ENCODE assay signal across 34 cellular contexts in the genomic region with DNA sequence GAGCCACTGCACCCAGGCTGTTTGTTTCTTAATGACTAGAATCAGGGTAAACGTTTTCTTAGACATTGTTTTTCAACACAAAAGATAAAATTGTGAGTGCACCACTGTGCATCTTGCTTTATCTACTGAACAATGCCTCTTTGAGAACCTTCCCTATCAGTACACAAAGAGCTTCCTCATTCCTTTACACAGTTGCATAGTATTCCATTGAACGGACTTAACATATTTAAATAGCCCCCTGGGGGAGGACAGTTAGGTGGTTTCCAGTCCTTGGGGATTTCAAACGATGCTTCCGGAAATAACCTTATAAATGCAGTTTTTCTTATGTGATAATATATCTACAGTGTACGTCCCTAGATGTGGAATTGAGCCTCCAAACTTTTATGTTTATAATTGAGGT. TPM values are rescaled to one million over a fixed set of nuclear protein-coding genes. Genes with fewer than 3 reads are reported as not detected.
"Had no signal": no experiment of that assay in that cellular context is flagged by ENCODE, and none has a peak within 500 bp of the region (broad histone marks: within the 10 kb centered on the region; RNA-seq: fewer than 3 reads in every experiment).

No MANE protein-coding gene starts in this region.

- H3K27ac Mint-ChIP-seq: activated CD4-positive, alpha-beta T cell treated with anti-CD3 and anti-CD28 coated beads for 36 hours; activated CD8-positive, alpha-beta memory T cell treated with anti-CD3 and anti-CD28 coated beads, Interleukin-2, amount 10 ng/mL, durations not matched to agents 7 days and 5 days; activated CD8-positive, alpha-beta T cell treated with anti-CD3 and anti-CD28 coated beads, Interleukin-2, amount 10 ng/mL, durations not matched to agents 7 days and 5 days; activated naive CD8-positive, alpha-beta T cell; dendritic cell treated with granulocyte-macrophage colony-stimulating factor and Interleukin-4, amounts not matched to agents 40 ng/mL and 50 ng/mL, for 4 days; endodermal cell; immature natural killer cell; mesothelial cell of epicardium; naive B cell; nephron progenitor cell; stimulated activated memory B cell treated with anti-CD40 and anti-IgM and Interleukin-4, amounts not matched to agents 10 μg/mL and 1 μg/mL and 100 μg/mL, for 72 hours; type B pancreatic cell had no signal

- H3K27me3 Mint-ChIP-seq: activated CD4-positive, alpha-beta T cell treated with anti-CD3 and anti-CD28 coated beads for 36 hours; activated CD8-positive, alpha-beta memory T cell treated with anti-CD3 and anti-CD28 coated beads, Interleukin-2, amount 10 ng/mL, durations not matched to agents 7 days and 5 days; activated naive CD8-positive, alpha-beta T cell; central memory CD8-positive, alpha-beta T cell; dendritic cell treated with granulocyte-macrophage colony-stimulating factor and Interleukin-4, amounts not matched to agents 40 ng/mL and 50 ng/mL, for 4 days; naive B cell; stimulated activated memory B cell treated with anti-CD40 and anti-IgM and Interleukin-4, amounts not matched to agents 10 μg/mL and 1 μg/mL and 100 μg/mL, for 72 hours; stimulated activated naive CD8-positive, alpha-beta T cell treated with anti-CD3 and anti-CD28 coated beads, Interleukin-15, amount 100 ng/mL, for 72 hours; type B pancreatic cell had no signal

- H3K4me3 ChIP-seq: heart left ventricle, pancreas, prostate gland, smooth muscle cell, uterus had no signal

- H3K27me3 ChIP-seq: heart left ventricle, neutrophil, pancreas, uterus had no signal

- H3K27ac ChIP-seq: heart left ventricle, neutrophil, pancreas, prostate gland, uterus had no signal

- H3K4me2 ChIP-seq: smooth muscle cell had no signal

- H3K4me3 Mint-ChIP-seq: activated CD4-positive, alpha-beta T cell treated with anti-CD3 and anti-CD28 coated beads for 36 hours; activated CD8-positive, alpha-beta memory T cell treated with anti-CD3 and anti-CD28 coated beads, Interleukin-2, amount 10 ng/mL, durations not matched to agents 7 days and 5 days; activated CD8-positive, alpha-beta T cell treated with anti-CD3 and anti-CD28 coated beads, Interleukin-2, amount 10 ng/mL, durations not matched to agents 7 days and 5 days; activated naive CD8-positive, alpha-beta T cell; central memory CD8-positive, alpha-beta T cell; dendritic cell treated with granulocyte-macrophage colony-stimulating factor and Interleukin-4, amounts not matched to agents 40 ng/mL and 50 ng/mL, for 4 days; endodermal cell; immature natural killer cell; mesothelial cell of epicardium; naive B cell; nephron progenitor cell; stimulated activated memory B cell treated with anti-CD40 and anti-IgM and Interleukin-4, amounts not matched to agents 10 μg/mL and 1 μg/mL and 100 μg/mL, for 72 hours; stimulated activated naive CD8-positive, alpha-beta T cell treated with anti-CD3 and anti-CD28 coated beads, Interleukin-15, amount 100 ng/mL, for 72 hours; type B pancreatic cell had no signal

- H3K4me1 Mint-ChIP-seq: endodermal cell; mesothelial cell of epicardium; stimulated activated memory B cell treated with anti-CD40 and anti-IgM and Interleukin-4, amounts not matched to agents 10 μg/mL and 1 μg/mL and 100 μg/mL, for 72 hours had no signal

- H3K36me3 ChIP-seq: neutrophil, pancreas, prostate gland, uterus had no signal

- FAIRE-seq: bronchial epithelial cell, kidney, pancreas had no signal

- H3K9me3 Mint-ChIP-seq: central memory CD8-positive, alpha-beta T cell; dendritic cell treated with granulocyte-macrophage colony-stimulating factor and Interleukin-4, amounts not matched to agents 40 ng/mL and 50 ng/mL, for 4 days; immature natural killer cell; mesothelial cell of epicardium; naive B cell; stimulated activated memory B cell treated with anti-CD40 and anti-IgM and Interleukin-4, amounts not matched to agents 10 μg/mL and 1 μg/mL and 100 μg/mL, for 72 hours; stimulated activated naive CD8-positive, alpha-beta T cell treated with anti-CD3 and anti-CD28 coated beads, Interleukin-15, amount 100 ng/mL, for 72 hours; type B pancreatic cell had no signal

- H3K4me1 ChIP-seq: heart left ventricle, pancreas, prostate gland, uterus had no signal

- H3K9me3 ChIP-seq: heart left ventricle, neutrophil, pancreas, prostate gland, uterus had no signal

- DNase-seq: activated CD4-positive, alpha-beta T cell treated with anti-CD3 and anti-CD28 coated beads for 36 hours; activated CD4-positive, CD25-positive, alpha-beta regulatory T cell; activated CD8-positive, alpha-beta memory T cell treated with anti-CD3 and anti-CD28 coated beads, Interleukin-2, amount 10 ng/mL, durations not matched to agents 7 days and 5 days; activated CD8-positive, alpha-beta T cell treated with anti-CD3 and anti-CD28 coated beads, Interleukin-2, amount 10 ng/mL, durations not matched to agents 7 days and 5 days; activated effector memory CD4-positive, alpha-beta T cell treated with Interleukin-2 at 50 U/mL for 16 hours; activated naive CD4-positive, alpha-beta T cell treated with Interleukin-2 at 50 U/mL for 16 hours; anterior cingulate cortex; endodermal cell; foreskin fibroblast; heart left ventricle; hypothalamus; immature natural killer cell; kidney; naive B cell; nephron progenitor cell; pancreas; retina; stimulated activated CD4-positive, alpha-beta T cell treated with anti-CD3 and anti-CD28 coated beads, Interleukin-1b, Interleukin-23, amount 100 ng/mL, for 48 hours; stimulated activated CD4-positive, alpha-beta T cell treated with anti-CD3 and anti-CD28 coated beads, Interleukin-4, amount 100 ng/mL, for 4 hours; stimulated activated CD8-positive, alpha-beta memory T cell treated with anti-CD3 and anti-CD28 coated beads, Interleukin-4, amount 100 ng/mL, for 48 hours; stimulated activated naive CD8-positive, alpha-beta T cell treated with anti-CD3 and anti-CD28 coated beads, Interleukin-15, amount 100 ng/mL, for 72 hours; substantia nigra; uterus had no signal

RNA-seq across cellular contexts. Expression of a gene that starts 26.0 kb away (rescaled TPM):
- total RNA-seq: bronchial epithelial cell, lower leg skin, prostate gland, smooth muscle cell had no signal
- polyA plus RNA-seq: smooth muscle cell had no signal

RNA-seq across cellular contexts. Expression of a gene that starts 39.9 kb away (rescaled TPM):
- total RNA-seq: activated CD8-positive, alpha-beta memory T cell treated with anti-CD3 and anti-CD28 coated beads, Interleukin-2, amount 10 ng/mL, durations not matched to agents 7 days and 5 days; activated CD8-positive, alpha-beta T cell treated with anti-CD3 and anti-CD28 coated beads, Interleukin-2, amount 10 ng/mL, durations not matched to agents 7 days and 5 days; bronchial epithelial cell; smooth muscle cell had no signal
- polyA plus RNA-seq: heart left ventricle, immature natural killer cell, smooth muscle cell had no signal
